19 cellular contexts compared by ENCODE assay signal in the genomic region with DNA sequence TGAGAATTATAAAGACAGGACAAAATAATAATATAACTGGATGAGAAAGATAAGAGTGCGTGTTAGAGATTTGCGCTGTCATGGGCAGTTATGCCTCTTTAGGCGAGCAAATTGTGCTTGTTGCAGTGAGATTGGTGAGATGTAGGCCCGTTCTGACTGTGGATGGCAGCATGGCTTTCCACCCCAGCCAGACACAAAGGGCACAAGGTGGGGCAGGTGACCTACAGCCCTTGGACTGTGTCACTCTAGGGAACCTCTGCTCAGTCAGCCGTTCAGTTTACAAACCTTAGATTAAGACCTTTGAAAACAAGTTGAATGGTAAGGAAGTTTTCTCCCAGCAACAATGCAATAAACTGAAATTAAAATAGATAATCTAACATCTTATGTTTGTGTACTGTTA. TPM values are rescaled to one million over a fixed set of nuclear protein-coding genes. Genes with fewer than 3 reads are reported as not detected.
DNase-seq lines count a peak whose midpoint lies in the region; ATAC-seq, FAIRE-seq and TF ChIP-seq lines count a peak whose summit lies in the region.
"Had no signal": no experiment of that assay in that cellular context is flagged by ENCODE, and none has a peak within 500 bp of the region (broad histone marks: within the 10 kb centered on the region; RNA-seq: fewer than 3 reads in every experiment).

No MANE protein-coding gene starts in this region.

- H3K56ac ChIP-seq in H1 (replicated peaks; ENCODE audit: insufficient read length, low read depth, low read length), result no peak overlapping the region

- H3K18ac ChIP-seq in H1 (ENCODE audit: extremely low read depth, low read length) (peak overlapping the region; percentile 32; the same call in 1 of the 2 replicates), neuronal stem cell (ENCODE audit: low read length) (peak overlapping the region; percentile 54)

- TF ChIP-seq EP300 in H1 (IDR thresholded peaks at IDR 0.05; ENCODE audit: borderline replicate concordance in 1 of 2, low read depth in 2 of 2, low read length in 2 of 2), result no peak

- H2BK15ac ChIP-seq in H1 (ENCODE audit: low read length) (no peak overlapping the region), neuronal stem cell (ENCODE audit: low read length) (no peak overlapping the region)

- no peak for ATAC-seq in stimulated activated effector memory CD8-positive, alpha-beta T cell treated with anti-CD3 and anti-CD28 coated beads, Interleukin-12 subunit alpha, Interleukin-12 subunit beta, amount 100 ng/mL, for 72 hours
- ATAC-seq in GM19455 (IDR thresholded peaks at IDR 0.05; ENCODE audit: unreplicated experiment), result no peak

- H2BK5ac ChIP-seq in H1 (ENCODE audit: low read depth, low read length) (no peak overlapping the region), neuronal stem cell (ENCODE audit: low read length) (no peak overlapping the region)

- TF ChIP-seq CTCF in H1 (IDR thresholded peaks at IDR 0.05; ENCODE audit: control extremely low read depth in 1 of 3, insufficient read depth in 1 of 3, low read depth in 1 of 3, low read length in 3 of 3), result no peak

- H2BK120ac ChIP-seq in H1 (replicated peaks; ENCODE audit: low read depth, low read length), result no peak overlapping the region
- no peak overlapping the region for H2BK120ac ChIP-seq in neuronal stem cell (ENCODE audit: low read depth, low read length)

- H4K91ac ChIP-seq in H1 (replicated peaks; ENCODE audit: insufficient read length, low read length), result no peak overlapping the region
- H4K91ac ChIP-seq in neuronal stem cell (ENCODE audit: low read depth, low read length, poor library complexity), result no peak overlapping the region

- H3K9me3 ChIP-seq in H1 (ENCODE audit: insufficient read depth in 2 of 2, low read depth in 1 of 2, low read length in 1 of 2) (peaks cover 2 to 5% of the 10 kb centered on the region in 2 experiments; a peak in 1 of 4 replicates), neuronal stem cell (replicated peaks in 1 of 2; ENCODE audit: control insufficient read depth in 2 of 2, insufficient read depth in 1 of 2, low read depth in 1 of 2, low read length in 2 of 2) (peaks cover 0 to 5% of the 10 kb centered on the region in 2 donors)
- H3K9me3 ChIP-seq: MG63 had no signal

- no peaks in the 10 kb centered on the region for H3K9me3 Mint-ChIP-seq in stimulated activated effector memory CD8-positive, alpha-beta T cell treated with anti-CD3 and anti-CD28 coated beads, Interleukin-12 subunit alpha, Interleukin-12 subunit beta, amount 100 ng/mL, for 72 hours

- no peak overlapping the region for H3K27ac Mint-ChIP-seq in stimulated activated effector memory CD8-positive, alpha-beta T cell treated with anti-CD3 and anti-CD28 coated beads, Interleukin-12 subunit alpha, Interleukin-12 subunit beta, amount 100 ng/mL, for 72 hours

- FAIRE-seq in H1 (lab: Jason Lieb, UNC), result no peak
- FAIRE-seq: H54 had no signal

- H4K5ac ChIP-seq in H1 (ENCODE audit: insufficient read length, low read depth, low read length), result no peak overlapping the region

- H2AK5ac ChIP-seq in H1 (ENCODE audit: low read depth, low read length), result no peak overlapping the region
- H2AK5ac ChIP-seq in neuronal stem cell (ENCODE audit: low read depth, low read length), result no peak overlapping the region

- no peaks in the 10 kb centered on the region for H3K4me1 Mint-ChIP-seq in stimulated activated effector memory CD8-positive, alpha-beta T cell treated with anti-CD3 and anti-CD28 coated beads, Interleukin-12 subunit alpha, Interleukin-12 subunit beta, amount 100 ng/mL, for 72 hours

- H3K27me3 ChIP-seq in H1 (replicated peaks in 1 of 4; ENCODE audit: control insufficient read depth in 3 of 4, extremely low read depth in 1 of 4, insufficient read depth in 3 of 4, low read length in 3 of 4) (no peaks in the 10 kb centered on the region), neuronal stem cell (ENCODE audit: control insufficient read depth in 3 of 3, insufficient read depth in 3 of 3, low read depth in 1 of 3, low read length in 3 of 3) (peaks cover 0 to 2% (median 0%) of the 10 kb centered on the region in 3 experiments)
- H3K27me3 ChIP-seq: BLaER1 had no signal

- H3K36me3 ChIP-seq in H1 (ENCODE audit: control insufficient read depth in 2 of 4, insufficient read depth in 4 of 4, low read length in 3 of 4) (peaks cover 0 to 4% (median 0%) of the 10 kb centered on the region in 4 experiments; a peak in 1 of 8 replicates), neuronal stem cell (replicated peaks in 1 of 2; ENCODE audit: control insufficient read depth in 2 of 2, insufficient read depth in 2 of 2, low read length in 2 of 2) (no peaks in the 10 kb centered on the region)
- H3K36me3 ChIP-seq: BLaER1, MG63 had no signal

- no peak overlapping the region for H2BK20ac ChIP-seq in H1 (ENCODE audit: low read length)

- H3K4ac ChIP-seq in H1 (replicated peaks; ENCODE audit: insufficient read length, low read depth, low read length) (no peak overlapping the region), neuronal stem cell (ENCODE audit: low read length) (no peak overlapping the region)

- POLR2A ChIA-PET in H1 (lab: Charles Lee; ENCODE audit: partially characterized antibody), result no interaction called here

- no peaks in the 10 kb centered on the region; the same call in 1 of the 2 replicates for H3K23me2 ChIP-seq in H1 (ENCODE audit: low read depth, low read length)

- no peaks in the 10 kb centered on the region for H3K36me3 Mint-ChIP-seq in stimulated activated effector memory CD8-positive, alpha-beta T cell treated with anti-CD3 and anti-CD28 coated beads, Interleukin-12 subunit alpha, Interleukin-12 subunit beta, amount 100 ng/mL, for 72 hours

- peaks cover 0 to 1% of the 10 kb centered on the region in 2 experiments for H4K20me1 ChIP-seq in H1 (replicated peaks in 1 of 2; ENCODE audit: control insufficient read depth in 1 of 2, insufficient read depth in 2 of 2, low read length in 2 of 2)
- H4K20me1 ChIP-seq: BLaER1 had no signal

- H3K4me3 ChIP-seq in H1 (ENCODE audit: extremely low read depth in 1 of 4, insufficient read depth in 2 of 4, low read depth in 3 of 4, low read length in 4 of 4), result no peak overlapping the region
- no peak overlapping the region for H3K4me3 ChIP-seq in neuronal stem cell (ENCODE audit: low read length in 2 of 2)
- H3K4me3 ChIP-seq: BLaER1, MG63 had no signal

- H3K4me1 ChIP-seq in H1 (replicated peaks in 1 of 4; ENCODE audit: control insufficient read depth in 3 of 4, insufficient read depth in 4 of 4, low read length in 3 of 4) (peaks cover 0 to 2% (median 0%) of the 10 kb centered on the region in 4 experiments; a peak in 2 of 7 replicates), neuronal stem cell (ENCODE audit: control insufficient read depth in 2 of 2, insufficient read depth in 1 of 2, low read depth in 1 of 2, low read length in 2 of 2) (no peaks in the 10 kb centered on the region)
- H3K4me1 ChIP-seq: BLaER1 had no signal

- H3K27ac ChIP-seq in H1 (ENCODE audit: low read depth, low read length) (no peak overlapping the region), neuronal stem cell (replicated peaks; ENCODE audit: low read length) (no peak overlapping the region)
- H3K27ac ChIP-seq: BLaER1 had no signal

- H2AFZ ChIP-seq in H1 (ENCODE audit: low read length), result no peak overlapping the region
- H2AFZ ChIP-seq in neuronal stem cell (ENCODE audit: low read length), result no peak overlapping the region

- no peak for TF ChIP-seq POLR2A in H1 (IDR thresholded peaks at IDR 0.05; ENCODE audit: control extremely low read depth in 1 of 2, low read depth in 2 of 2, low read length in 2 of 2)

- H3K23ac ChIP-seq in H1 (ENCODE audit: insufficient read length) (no peak overlapping the region), neuronal stem cell (ENCODE audit: low read depth, low read length, poor library complexity) (no peak overlapping the region)

- H3K79me1 ChIP-seq in H1 (ENCODE audit: low read depth, low read length) (no peaks in the 10 kb centered on the region), neuronal stem cell (ENCODE audit: low read depth, low read length) (no peaks in the 10 kb centered on the region)

- H3K14ac ChIP-seq in H1 (ENCODE audit: insufficient read length) (no peak overlapping the region), neuronal stem cell (ENCODE audit: low read length) (no peak overlapping the region)

- TF ChIP-seq RAD21 in H1 (IDR thresholded peaks at IDR 0.05 in 1 of 2, conservative IDR thresholded peaks at IDR 0.05 in 1 of 2; ENCODE audit: low read depth in 2 of 2, low read length in 2 of 2), result no peak

- no peaks in the 10 kb centered on the region for H3K79me2 ChIP-seq in H1 (ENCODE audit: control insufficient read depth in 1 of 2, insufficient read depth in 2 of 2, low read length in 2 of 2)

- no peak overlapping the region for H4K8ac ChIP-seq in H1 (ENCODE audit: extremely low read depth, insufficient read depth, low read length)
- H4K8ac ChIP-seq in neuronal stem cell (ENCODE audit: low read depth, low read length), result no peak overlapping the region

- no peak overlapping the region for H3K4me2 ChIP-seq in H1 (ENCODE audit: insufficient read depth in 1 of 2, low read depth in 2 of 2, low read length in 2 of 2)
- H3K4me2 ChIP-seq in neuronal stem cell (ENCODE audit: insufficient read depth, low read length, poor library complexity, severe bottlenecking), result no peak overlapping the region
- H3K4me2 ChIP-seq: BLaER1 had no signal

- H2BK12ac ChIP-seq in H1 (ENCODE audit: low read depth, low read length) (peak overlapping the region; percentile 78; the same call in 1 of the 2 replicates), neuronal stem cell (ENCODE audit: low read length) (peak overlapping the region; percentile 67)

- CTCF ChIA-PET in H1 (lab: Charles Lee; ENCODE audit: partially characterized antibody), result interaction anchor here (0.5 to 1.9 kb wide), 3 partner anchors 11 to 28 kb away, joined by 3 to 4 read pairs (median 3); no protein-coding TSS in a partner anchor

- DNase-seq in NCI-H526 (lab: John Stamatoyannopoulos, UW) (peak; percentile 18 to 39), NCI-H526 treated with DMSO at 0.1 percent for 48 hours (lab: John Stamatoyannopoulos, UW) (no peak), H1 (ENCODE audit: low read depth in 1 of 2, low spot score in 2 of 2) (no peak), neuronal stem cell (ENCODE audit: low spot score) (no peak), CD1c-positive myeloid dendritic cell (ENCODE audit: extremely low spot score) (no peak)
- no peak for DNase-seq in stimulated activated effector memory CD8-positive, alpha-beta T cell treated with anti-CD3 and anti-CD28 coated beads, Interleukin-12 subunit alpha, Interleukin-12 subunit beta, amount 100 ng/mL, for 72 hours (ENCODE audit: low spot score in 2 of 2)
- no peak for DNase-seq in activated effector memory CD4-positive, alpha-beta T cell treated with anti-CD3 and anti-CD28 coated beads, Interleukin-2, amount 50 U/mL, for 16 hours
- DNase-seq: DMS 273 treated with DMSO at 0.1 percent for 48 hours; EL; MG63; NCI-H1092; NCI-H524; NK-92 treated with Interleukin-12 subunit alpha and Interleukin-12 subunit beta, amount 100 ng/mL, for 24 hours; RPMI8226; SIG-M5 had no signal

- no peak overlapping the region for H3K4me3 Mint-ChIP-seq in stimulated activated effector memory CD8-positive, alpha-beta T cell treated with anti-CD3 and anti-CD28 coated beads, Interleukin-12 subunit alpha, Interleukin-12 subunit beta, amount 100 ng/mL, for 72 hours

- H3K9ac ChIP-seq in H1 (replicated peaks in 1 of 4; ENCODE audit: extremely low read depth in 1 of 4, low read depth in 3 of 4, low read length in 3 of 4), result no peak overlapping the region
- no peak overlapping the region for H3K9ac ChIP-seq in neuronal stem cell (ENCODE audit: low read depth, low read length, poor library complexity)
- H3K9ac ChIP-seq: BLaER1 had no signal

- 88% methylated on average over 5 of the region's 5 CpGs; no CpG with 5 or more reads in 1 of the 2 experiments for WGBS in H1 (ENCODE audit: extremely low coverage in 1 of 2, insufficient coverage in 1 of 2, insufficient read length in 1 of 2, insufficient replicate concordance in 2 of 2, low coverage in 1 of 2, low lambda C conversion rate in 2 of 2, missing lambda C conversion rate in 1 of 2), 2 experiments
- 100% methylated on average over 1 of the region's 5 CpGs; no CpG with 5 or more reads in 1 of the 2 donors for WGBS in neuronal stem cell (ENCODE audit: extremely low coverage in 2 of 2, insufficient read length in 2 of 2, insufficient replicate concordance in 1 of 2), 2 donors

RNA-seq across cellular contexts. Expression of gene IGSF5, which starts 58.3 kb away (rescaled TPM):
- total RNA-seq in H1 (2021; fragmentation: NEBNext Ultra II Directional; extraction: Animal tissue kit (Norgen Biotek cat#: 25700)), result 4.4 TPM in 2 replicates
- 4.0 and 5.4 TPM in 2 replicates for polyA plus RNA-seq in H1 (2011; rRNA removed)
- 5.9 TPM for polyA plus RNA-seq in H1 (2011; cell fraction: cytosol; rRNA removed)
- 8.7 TPM for polyA plus RNA-seq in H1 (2011; cell fraction: nucleus; rRNA removed)
- 3.1 to 4.7 TPM (median 4.4 TPM) in 4 replicates for polyA plus RNA-seq in H1 (2012, experiment 1 of 2)
- 1.0 TPM for polyA plus RNA-seq in H1 (2012, experiment 2 of 2)
- 2.4 TPM for polyA plus RNA-seq in H1 (2013, experiment 1 of 2)
- polyA plus RNA-seq in H1 (2013, experiment 2 of 2), result 2.8 TPM
- polyA minus RNA-seq in H1 (2011; rRNA and poly(A)+ RNA removed), result 11.7 and 16.5 TPM in 2 replicates
- 4.3 TPM for polyA minus RNA-seq in H1 (2011; cell fraction: cytosol; rRNA and poly(A)+ RNA removed)
- 20.9 TPM for polyA minus RNA-seq in H1 (2011; cell fraction: nucleus; rRNA and poly(A)+ RNA removed)
- 0.98 TPM for polyA plus RNA-seq in neuronal stem cell (2013, experiment 1 of 2)
- 0.93 TPM for polyA plus RNA-seq in neuronal stem cell (2013, experiment 2 of 2)
- total RNA-seq: OCI-LY7 had no signal

Comparison
In these comparisons a context has a peak if more than half of its experiments do, and no peak if none do; other contexts are left out.
1. DNase-seq: peak in NCI-H526 (2 of 2); none in NCI-H526 treated with DMSO at 0.1 percent for 48 hours (single experiment), H1 (0 of 2), neuronal stem cell (single experiment), CD1c-positive myeloid dendritic cell (single experiment), stimulated activated effector memory CD8-positive, alpha-beta T cell treated with anti-CD3 and anti-CD28 coated beads, Interleukin-12 subunit alpha, Interleukin-12 subunit beta, amount 100 ng/mL, for 72 hours (0 of 2) and activated effector memory CD4-positive, alpha-beta T cell treated with anti-CD3 and anti-CD28 coated beads, Interleukin-2, amount 50 U/mL, for 16 hours (single experiment).